ENCODE assay signal across 18 cellular contexts in the genomic region with DNA sequence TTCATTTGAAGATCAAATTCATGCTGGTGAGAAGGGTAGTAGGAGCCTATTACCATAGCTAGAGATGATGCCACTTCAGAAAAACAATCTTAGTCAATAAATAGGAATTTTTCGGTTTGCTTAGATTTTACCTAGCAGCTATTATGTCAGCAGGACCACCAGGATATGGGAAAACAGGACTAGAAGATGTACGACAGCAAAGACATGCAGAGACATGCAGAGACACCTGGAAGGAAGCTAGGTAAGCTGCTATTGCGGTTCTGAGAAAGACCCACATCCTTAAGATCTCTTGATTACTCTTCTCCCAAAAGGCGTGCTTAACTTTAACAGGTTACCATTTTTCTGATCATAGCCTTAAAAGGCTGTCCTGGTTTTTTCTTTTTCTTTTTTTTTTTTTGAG.
DNase-seq lines count a peak whose midpoint lies in the region; ATAC-seq and TF ChIP-seq lines count a peak whose summit lies in the region.
"Had no signal": no experiment of that assay in that cellular context is flagged by ENCODE, and none has a peak within 500 bp of the region (broad histone marks: within the 10 kb centered on the region; RNA-seq: fewer than 3 reads in every experiment).

No MANE protein-coding gene starts in this region.

- intact Hi-C loops in left ventricle myocardium superior (cut with micrococcal nuclease) = no loop called here
- intact Hi-C loops in Right ventricle myocardium superior (cut with DNase I) = no loop called here

- H2AFZ ChIP-seq in GM23338 (no peak overlapping the region), smooth muscle cell (ENCODE audit: low read depth) (no peak overlapping the region)

- H4K20me1 ChIP-seq in GM23338 (replicated peaks; ENCODE audit: insufficient read depth) (no peaks in the 10 kb centered on the region), smooth muscle cell (ENCODE audit: low read depth) (no peaks in the 10 kb centered on the region)

- no peaks in the 10 kb centered on the region for H3K27me3 Mint-ChIP-seq in GM23338 (ENCODE audit: insufficient read depth, low read depth, poor library complexity)

- no peaks in the 10 kb centered on the region for H3K9me3 ChIP-seq in smooth muscle cell (replicated peaks; ENCODE audit: low read depth)
- H3K9me3 ChIP-seq: HAP-1 had no signal

- H3K4me3 ChIP-seq in GM23338 = no peak overlapping the region
- H3K4me3 ChIP-seq in Jurkat, Clone E6-1 (ENCODE audit: low read length) = no peak overlapping the region
- H3K4me3 ChIP-seq in smooth muscle cell = no peak overlapping the region
- H3K4me3 ChIP-seq: HAP-1 had no signal

- H3K27ac ChIP-seq in GM23338 (ENCODE audit: low read depth) = 0 out of 2 replicates have a peak overlapping the region, but pooled peaks have one; percentile 0
- peak overlapping the region; percentile 92 for H3K27ac ChIP-seq in epithelial cell of prostate
- peak overlapping the region; percentile 68 for H3K27ac ChIP-seq in smooth muscle cell (ENCODE audit: low read depth)

- H3F3A ChIP-seq in GM23338 (replicated peaks; ENCODE audit: low read depth) = no peaks in the 10 kb centered on the region
- H3F3A ChIP-seq in smooth muscle cell (ENCODE audit: low read depth) = no peaks in the 10 kb centered on the region

- H3K4me2 ChIP-seq in GM23338 = no peak overlapping the region
- H3K4me2 ChIP-seq in smooth muscle cell = no peak overlapping the region

- H3K9me3 Mint-ChIP-seq in GM23338 = no peaks in the 10 kb centered on the region; the same call in 2 of the 3 replicates

- 71% methylated on average over 4 of the region's 4 CpGs for WGBS in smooth muscle cell (ENCODE audit: low lambda C conversion rate)

- H3K9me2 ChIP-seq in GM23338 (ENCODE audit: insufficient read depth) = no peaks in the 10 kb centered on the region

- TF ChIP-seq CTCF in GM23338 (conservative IDR thresholded peaks at IDR 0.05; ENCODE audit: low read depth in 2 of 2) (no peak), smooth muscle cell (IDR thresholded peaks at IDR 0.05; ENCODE audit: borderline replicate concordance, insufficient read depth, poor library complexity, severe bottlenecking) (no peak)

- DNase-seq in GM23338 (ENCODE audit: low spot score) (no peak), epithelial cell of prostate (ENCODE audit: low read depth, low spot score) (peak; percentile 76), smooth muscle cell (lab: John Stamatoyannopoulos, UW; ENCODE audit: unreplicated experiment) (no peak), left ventricle myocardium superior (no peak), D341Med (ENCODE audit: low spot score) (no peak), Right ventricle myocardium superior (no peak)
- DNase-seq in Jurkat, Clone E6-1 (ENCODE audit: low read depth, low spot score) = peak; percentile 3
- DNase-seq: ACHN, DND-41, KG1, MV-4-11, NCI-H1694 treated with DMSO at 0.1 percent for 48 hours, NCI-H2107, NCI-H510A, NCI-H774, SIG-M5 had no signal

- H3K27me3 ChIP-seq in GM23338 (ENCODE audit: insufficient read depth) (no peaks in the 10 kb centered on the region), smooth muscle cell (ENCODE audit: low read depth) (no peaks in the 10 kb centered on the region)

- H3K4me1 Mint-ChIP-seq in GM23338 = peaks cover 18% of the 10 kb centered on the region
- H3K4me1 Mint-ChIP-seq: CD14-positive monocyte had no signal

- H3K4me1 ChIP-seq in GM23338 (ENCODE audit: insufficient read depth) (peaks cover 16% of the 10 kb centered on the region; the same call in 1 of the 2 replicates), smooth muscle cell (ENCODE audit: low read depth) (peaks cover 8% of the 10 kb centered on the region)

- H3K79me2 ChIP-seq in GM23338 (replicated peaks; ENCODE audit: insufficient read depth) (no peaks in the 10 kb centered on the region), smooth muscle cell (ENCODE audit: low read depth) (no peaks in the 10 kb centered on the region)

- no peaks in the 10 kb centered on the region for H3K36me3 ChIP-seq in GM23338 (ENCODE audit: insufficient read depth)
- H3K36me3 ChIP-seq in smooth muscle cell (ENCODE audit: low read depth) = no peaks in the 10 kb centered on the region
- H3K36me3 ChIP-seq: HAP-1 had no signal

- ATAC-seq in GM23338 (no peak; the same call in 2 of the 3 replicates), left ventricle myocardium superior (no peak), Right ventricle myocardium superior (ENCODE audit: poor library complexity) (no peak)

- peaks cover 3% of the 10 kb centered on the region; the same call in 1 of the 3 replicates for H3K36me3 Mint-ChIP-seq in GM23338 (ENCODE audit: low read depth)
- H3K36me3 Mint-ChIP-seq: CD14-positive monocyte had no signal

- H3K27ac Mint-ChIP-seq in GM23338 = peak overlapping the region; percentile 33; the same call in 1 of the 2 replicates
- H3K27ac Mint-ChIP-seq: CD14-positive monocyte had no signal

- no peak overlapping the region for H3K4me3 Mint-ChIP-seq in GM23338
- H3K4me3 Mint-ChIP-seq: CD14-positive monocyte had no signal

- no peak overlapping the region for H3K9ac ChIP-seq in smooth muscle cell (ENCODE audit: low read depth)

TF ChIP-seq in GM23338, 12 proteins besides CTCF, POLR2A, EP300 and RAD21:
- TF ChIP-seq EZH2 (IDR thresholded peaks at IDR 0.05; ENCODE audit: low read depth, unreplicated experiment) (no peak), ZNF331 (CRISPR knock-in tag; IDR thresholded peaks at IDR 0.05; ENCODE audit: low read depth) (no peak), NANOG (IDR thresholded peaks at IDR 0.05; ENCODE audit: borderline replicate concordance) (no peak), CREB1 (CRISPR knock-in tag; IDR thresholded peaks at IDR 0.05; ENCODE audit: low read depth) (no peak)
- TF ChIP-seq, protein P1, sequence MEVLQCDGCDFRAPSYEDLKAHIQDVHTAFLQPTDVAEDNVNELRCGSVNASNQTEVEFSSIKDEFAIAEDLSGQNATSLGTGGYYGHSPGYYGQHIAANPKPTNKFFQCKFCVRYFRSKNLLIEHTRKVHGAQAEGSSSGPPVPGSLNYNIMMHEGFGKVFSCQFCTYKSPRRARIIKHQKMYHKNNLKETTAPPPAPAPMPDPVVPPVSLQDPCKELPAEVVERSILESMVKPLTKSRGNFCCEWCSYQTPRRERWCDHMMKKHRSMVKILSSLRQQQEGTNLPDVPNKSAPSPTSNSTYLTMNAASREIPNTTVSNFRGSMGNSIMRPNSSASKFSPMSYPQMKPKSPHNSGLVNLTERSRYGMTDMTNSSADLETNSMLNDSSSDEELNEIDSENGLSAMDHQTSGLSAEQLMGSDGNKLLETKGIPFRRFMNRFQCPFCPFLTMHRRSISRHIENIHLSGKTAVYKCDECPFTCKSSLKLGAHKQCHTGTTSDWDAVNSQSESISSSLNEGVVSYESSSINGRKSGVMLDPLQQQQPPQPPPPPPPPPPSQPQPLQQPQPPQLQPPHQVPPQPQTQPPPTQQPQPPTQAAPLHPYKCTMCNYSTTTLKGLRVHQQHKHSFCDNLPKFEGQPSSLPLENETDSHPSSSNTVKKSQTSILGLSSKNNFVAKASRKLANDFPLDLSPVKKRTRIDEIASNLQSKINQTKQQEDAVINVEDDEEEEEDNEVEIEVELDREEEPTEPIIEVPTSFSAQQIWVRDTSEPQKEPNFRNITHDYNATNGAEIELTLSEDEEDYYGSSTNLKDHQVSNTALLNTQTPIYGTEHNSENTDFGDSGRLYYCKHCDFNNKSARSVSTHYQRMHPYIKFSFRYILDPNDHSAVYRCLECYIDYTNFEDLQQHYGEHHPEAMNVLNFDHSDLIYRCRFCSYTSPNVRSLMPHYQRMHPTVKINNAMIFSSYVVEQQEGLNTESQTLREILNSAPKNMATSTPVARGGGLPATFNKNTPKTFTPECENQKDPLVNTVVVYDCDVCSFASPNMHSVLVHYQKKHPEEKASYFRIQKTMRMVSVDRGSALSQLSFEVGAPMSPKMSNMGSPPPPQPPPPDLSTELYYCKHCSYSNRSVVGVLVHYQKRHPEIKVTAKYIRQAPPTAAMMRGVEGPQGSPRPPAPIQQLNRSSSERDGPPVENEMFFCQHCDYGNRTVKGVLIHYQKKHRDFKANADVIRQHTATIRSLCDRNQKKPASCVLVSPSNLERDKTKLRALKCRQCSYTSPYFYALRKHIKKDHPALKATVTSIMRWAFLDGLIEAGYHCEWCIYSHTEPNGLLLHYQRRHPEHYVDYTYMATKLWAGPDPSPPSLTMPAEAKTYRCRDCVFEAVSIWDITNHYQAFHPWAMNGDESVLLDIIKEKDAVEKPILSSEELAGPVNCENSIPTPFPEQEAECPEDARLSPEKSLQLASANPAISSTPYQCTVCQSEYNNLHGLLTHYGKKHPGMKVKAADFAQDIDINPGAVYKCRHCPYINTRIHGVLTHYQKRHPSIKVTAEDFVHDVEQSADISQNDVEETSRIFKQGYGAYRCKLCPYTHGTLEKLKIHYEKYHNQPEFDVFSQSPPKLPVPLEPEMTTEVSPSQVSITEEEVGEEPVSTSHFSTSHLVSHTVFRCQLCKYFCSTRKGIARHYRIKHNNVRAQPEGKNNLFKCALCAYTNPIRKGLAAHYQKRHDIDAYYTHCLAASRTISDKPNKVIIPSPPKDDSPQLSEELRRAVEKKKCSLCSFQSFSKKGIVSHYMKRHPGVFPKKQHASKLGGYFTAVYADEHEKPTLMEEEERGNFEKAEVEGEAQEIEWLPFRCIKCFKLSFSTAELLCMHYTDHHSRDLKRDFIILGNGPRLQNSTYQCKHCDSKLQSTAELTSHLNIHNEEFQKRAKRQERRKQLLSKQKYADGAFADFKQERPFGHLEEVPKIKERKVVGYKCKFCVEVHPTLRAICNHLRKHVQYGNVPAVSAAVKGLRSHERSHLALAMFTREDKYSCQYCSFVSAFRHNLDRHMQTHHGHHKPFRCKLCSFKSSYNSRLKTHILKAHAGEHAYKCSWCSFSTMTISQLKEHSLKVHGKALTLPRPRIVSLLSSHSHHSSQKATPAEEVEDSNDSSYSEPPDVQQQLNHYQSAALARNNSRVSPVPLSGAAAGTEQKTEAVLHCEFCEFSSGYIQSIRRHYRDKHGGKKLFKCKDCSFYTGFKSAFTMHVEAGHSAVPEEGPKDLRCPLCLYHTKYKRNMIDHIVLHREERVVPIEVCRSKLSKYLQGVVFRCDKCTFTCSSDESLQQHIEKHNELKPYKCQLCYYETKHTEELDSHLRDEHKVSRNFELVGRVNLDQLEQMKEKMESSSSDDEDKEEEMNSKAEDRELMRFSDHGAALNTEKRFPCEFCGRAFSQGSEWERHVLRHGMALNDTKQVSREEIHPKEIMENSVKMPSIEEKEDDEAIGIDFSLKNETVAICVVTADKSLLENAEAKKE (CRISPR knock-in tag; IDR thresholded peaks at IDR 0.05) = no peak

Comparison
In these comparisons a context has a peak if more than half of its experiments do, and no peak if none do; other contexts are left out.
1. DNase-seq: peak in Jurkat, Clone E6-1 (single experiment) and epithelial cell of prostate (single experiment); none in GM23338 (single experiment), smooth muscle cell (single experiment), left ventricle myocardium superior (single experiment), D341Med (single experiment) and Right ventricle myocardium superior (single experiment).
2. H3K27ac ChIP-seq: peak in every context shown above with its lines; median percentile 92 in epithelial cell of prostate; 68 in smooth muscle cell; 0 in GM23338.